ENCODE assay signal across 8 cellular contexts in the genomic region with DNA sequence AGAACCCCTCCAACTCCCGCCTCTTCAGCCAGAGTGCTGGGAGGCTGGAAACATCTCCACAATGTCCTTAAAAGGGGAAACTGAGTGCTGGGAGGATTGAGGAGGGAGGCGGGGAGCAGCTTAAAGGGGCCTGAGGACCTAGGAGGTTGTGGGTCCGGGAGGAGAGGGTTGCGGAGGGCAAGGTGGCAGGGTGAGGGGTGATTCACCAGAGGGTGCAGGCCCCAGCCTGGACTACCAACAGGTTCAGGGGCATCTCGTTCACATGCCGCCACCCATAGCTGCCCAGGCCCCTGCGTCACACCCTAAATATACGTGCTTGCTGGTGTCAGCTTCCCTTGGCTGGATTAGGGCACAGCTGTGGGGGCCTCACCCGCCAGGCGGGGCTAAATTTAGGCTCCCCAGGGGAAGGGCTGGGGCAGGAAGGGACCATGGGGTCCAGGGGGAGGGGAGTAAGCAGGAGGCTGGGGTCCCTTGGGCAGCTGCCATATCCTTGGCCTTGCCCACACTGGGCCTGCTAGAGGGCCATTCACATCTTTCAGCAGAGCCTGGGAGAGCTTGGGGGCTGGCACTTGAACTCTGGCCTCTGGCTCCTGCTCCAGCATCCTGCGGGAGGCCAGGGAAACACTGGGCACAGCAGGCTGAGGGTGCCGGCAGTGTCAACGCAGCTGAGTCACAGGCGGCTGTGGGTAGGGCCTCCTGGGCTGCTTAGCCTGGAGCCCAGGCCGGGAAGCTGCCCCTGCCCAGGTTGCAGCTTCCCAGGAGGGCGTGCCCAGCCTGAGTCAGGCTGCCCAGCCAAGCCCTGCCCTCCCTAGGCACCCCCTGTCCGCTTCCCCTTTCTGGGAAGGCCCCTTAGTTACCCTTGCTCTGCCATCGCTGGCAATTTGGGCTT. TPM values are rescaled to one million over a fixed set of nuclear protein-coding genes. Genes with fewer than 3 reads are reported as not detected.
DNase-seq lines count a peak whose midpoint lies in the region; ATAC-seq and FAIRE-seq lines count a peak whose summit lies in the region.

No MANE protein-coding gene starts in this region.

- peaks cover 46% of the 10 kb centered on the region for H3K4me1 ChIP-seq in effector memory CD4-positive, alpha-beta T cell (ENCODE audit: control insufficient read depth, insufficient read depth, low read length, poor library complexity, severe bottlenecking)
- peaks cover 48 to 51% of the 10 kb centered on the region in 2 donors for H3K4me1 ChIP-seq in mucosa of rectum (ENCODE audit: control insufficient read depth in 2 of 2, insufficient read depth in 2 of 2, low read length in 2 of 2)
- H3K4me1 ChIP-seq in aorta (ENCODE audit: control insufficient read depth in 1 of 2, insufficient read depth in 2 of 2, low read length in 2 of 2) = no peaks in the 10 kb centered on the region

- intact Hi-C loops in aorta (cut with DNase I) = loop anchor here in 1 of 2 donors (2.0 to 5.0 kb wide), 3 partner anchors 16 to 155 kb away; a partner anchor contains a TSS

- peaks cover 30% of the 10 kb centered on the region for H3K36me3 ChIP-seq in effector memory CD4-positive, alpha-beta T cell (ENCODE audit: control insufficient read depth, insufficient read depth, low read length)
- peaks cover 16 to 26% of the 10 kb centered on the region in 2 donors for H3K36me3 ChIP-seq in mucosa of rectum (ENCODE audit: control insufficient read depth in 2 of 2, insufficient read depth in 2 of 2, low read length in 2 of 2)
- H3K36me3 ChIP-seq in aorta (ENCODE audit: control insufficient read depth in 1 of 2, insufficient read depth in 2 of 2, low read length in 1 of 2) = peaks cover 5 to 8% of the 10 kb centered on the region in 2 donors

- no peaks in the 10 kb centered on the region for H3K27me3 ChIP-seq in effector memory CD4-positive, alpha-beta T cell (replicated peaks; ENCODE audit: control insufficient read depth, insufficient read depth, low read length, poor library complexity, severe bottlenecking)
- H3K27me3 ChIP-seq in mucosa of rectum (ENCODE audit: control insufficient read depth in 2 of 2, insufficient read depth in 2 of 2, low read length in 2 of 2) (no peaks in the 10 kb centered on the region), aorta (ENCODE audit: control insufficient read depth in 1 of 2, insufficient read depth in 2 of 2, low read length in 1 of 2) (no peaks in the 10 kb centered on the region)

- peak overlapping the region; percentile 98 for H3K27ac ChIP-seq in effector memory CD4-positive, alpha-beta T cell (ENCODE audit: insufficient read depth, low read length, poor library complexity, severe bottlenecking)
- peak overlapping the region; percentile 81 to 90 for H3K27ac ChIP-seq in mucosa of rectum (ENCODE audit: low read depth in 2 of 2, low read length in 2 of 2)
- peak overlapping the region; percentile 25 to 59 for H3K27ac ChIP-seq in aorta (ENCODE audit: low read depth in 1 of 2, low read length in 2 of 2)

- H3K9me3 ChIP-seq in effector memory CD4-positive, alpha-beta T cell (ENCODE audit: control insufficient read depth, low read length) = no peaks in the 10 kb centered on the region
- H3K9me3 ChIP-seq in mucosa of rectum (ENCODE audit: control insufficient read depth in 2 of 2, low read length in 2 of 2) = no peaks in the 10 kb centered on the region
- H3K9me3 ChIP-seq in aorta (ENCODE audit: control insufficient read depth, low read length) = no peaks in the 10 kb centered on the region

- WGBS in aorta, 2 donors = 1% methylated on average over 13 to 18 of the region's 18 CpGs

- DNase-seq in A172 (ENCODE audit: low spot score) (peak; percentile 87), GM19239 (ENCODE audit: insufficient read length, low spot score) (no peak), SKM-1 (lab: John Stamatoyannopoulos, UW; ENCODE audit: unreplicated experiment) (peak; percentile 29), aorta (peak; percentile 92 to 94)
- peak in 1 of 3 donors; percentile 34 for DNase-seq in effector memory CD4-positive, alpha-beta T cell

- peak; percentile 71 for ATAC-seq in aorta (ENCODE audit: low FRiP score)
- ATAC-seq in GM21447 (IDR thresholded peaks at IDR 0.05; ENCODE audit: unreplicated experiment) = no peak
- ATAC-seq in GM18861 (IDR thresholded peaks at IDR 0.05; ENCODE audit: unreplicated experiment) = no peak

- peak overlapping the region; percentile 85 to 87 for H3K9ac ChIP-seq in mucosa of rectum (ENCODE audit: low read depth in 1 of 2, low read length in 2 of 2)

- H3K4me3 ChIP-seq in effector memory CD4-positive, alpha-beta T cell (ENCODE audit: insufficient read depth, low read depth, low read length, poor library complexity, severe bottlenecking) = peak overlapping the region; percentile 59
- H3K4me3 ChIP-seq in mucosa of rectum (ENCODE audit: low read length in 2 of 2) = peak overlapping the region; percentile 66 to 79
- peak overlapping the region; percentile 82 to 84 for H3K4me3 ChIP-seq in aorta (ENCODE audit: low read length in 2 of 2)

- peak; percentile 81 for FAIRE-seq in GM19239 (lab: Jason Lieb, UNC)

RNA-seq across cellular contexts. Expression of a gene that starts 1.3 kb away (rescaled TPM):
- 50.1 and 83.3 TPM in 2 replicates for total RNA-seq in A172 (2014; rRNA removed; shearing (Covaris generic))
- total RNA-seq in aorta = 100 to 1,000 TPM; 235 to 266 TPM
- polyA plus RNA-seq in aorta = 100 to 1,000 TPM in 1 of 2 donors, 10 to 100 TPM in 1; 53.2 to 316 TPM

RNA-seq across cellular contexts. Expression of a gene that starts 4.8 kb away (rescaled TPM):
- 39.2 and 62.8 TPM in 2 replicates for total RNA-seq in A172 (2014; rRNA removed; shearing (Covaris generic))
- total RNA-seq in aorta = 10 to 100 TPM; 49.5 to 64.3 TPM
- 10 to 100 TPM; 67.5 to 83.4 TPM for polyA plus RNA-seq in aorta

RNA-seq across cellular contexts. Expression of a gene that starts 6.8 kb away (rescaled TPM):
- total RNA-seq in A172 (2014; rRNA removed; shearing (Covaris generic)) = 46.9 and 57.0 TPM in 2 replicates
- total RNA-seq in aorta = 10 to 100 TPM; 21.7 to 29.3 TPM
- polyA plus RNA-seq in aorta = 10 to 100 TPM; 37.1 to 42.5 TPM

RNA-seq across cellular contexts. Expression of a gene that starts 18.5 kb away (rescaled TPM):
- total RNA-seq in A172 (2014; rRNA removed; shearing (Covaris generic)) = 0.86 TPM in 1 of 2 replicates, not detected in the other
- total RNA-seq in aorta = 1 to 10 TPM in 1 of 2 donors, under 1 TPM in 1; 0.93 to 1.3 TPM
- 1 to 10 TPM in 1 of 2 donors, not detected in 1; 7.3 TPM for polyA plus RNA-seq in aorta

RNA-seq across cellular contexts. Expression of a gene that starts 19.0 kb away (rescaled TPM):
- total RNA-seq in A172 (2014; rRNA removed; shearing (Covaris generic)) = 13.2 and 25.6 TPM in 2 replicates
- total RNA-seq in aorta = 100 to 1,000 TPM; 280 to 473 TPM
- polyA plus RNA-seq in aorta = 100 to 1,000 TPM in 1 of 2 donors, 10 to 100 TPM in 1; 40.1 to 467 TPM

Comparison
In these comparisons a context has a peak if more than half of its experiments do, and no peak if none do; other contexts are left out.
1. H3K27ac ChIP-seq: peak in every context shown above with its lines; median percentile 98 in effector memory CD4-positive, alpha-beta T cell; 86 in mucosa of rectum; 42 in aorta.